1 cellular context compared by ENCODE assay signal in genomic region chr10:74823791-74824183, GRCh38.
TF ChIP-seq lines count a peak whose summit lies in the region.

No MANE protein-coding gene starts in this region.

TF ChIP-seq in GM23338, 12 proteins besides CTCF, POLR2A, EP300 and RAD21 (continued from another document):
- TF ChIP-seq, protein P1, sequence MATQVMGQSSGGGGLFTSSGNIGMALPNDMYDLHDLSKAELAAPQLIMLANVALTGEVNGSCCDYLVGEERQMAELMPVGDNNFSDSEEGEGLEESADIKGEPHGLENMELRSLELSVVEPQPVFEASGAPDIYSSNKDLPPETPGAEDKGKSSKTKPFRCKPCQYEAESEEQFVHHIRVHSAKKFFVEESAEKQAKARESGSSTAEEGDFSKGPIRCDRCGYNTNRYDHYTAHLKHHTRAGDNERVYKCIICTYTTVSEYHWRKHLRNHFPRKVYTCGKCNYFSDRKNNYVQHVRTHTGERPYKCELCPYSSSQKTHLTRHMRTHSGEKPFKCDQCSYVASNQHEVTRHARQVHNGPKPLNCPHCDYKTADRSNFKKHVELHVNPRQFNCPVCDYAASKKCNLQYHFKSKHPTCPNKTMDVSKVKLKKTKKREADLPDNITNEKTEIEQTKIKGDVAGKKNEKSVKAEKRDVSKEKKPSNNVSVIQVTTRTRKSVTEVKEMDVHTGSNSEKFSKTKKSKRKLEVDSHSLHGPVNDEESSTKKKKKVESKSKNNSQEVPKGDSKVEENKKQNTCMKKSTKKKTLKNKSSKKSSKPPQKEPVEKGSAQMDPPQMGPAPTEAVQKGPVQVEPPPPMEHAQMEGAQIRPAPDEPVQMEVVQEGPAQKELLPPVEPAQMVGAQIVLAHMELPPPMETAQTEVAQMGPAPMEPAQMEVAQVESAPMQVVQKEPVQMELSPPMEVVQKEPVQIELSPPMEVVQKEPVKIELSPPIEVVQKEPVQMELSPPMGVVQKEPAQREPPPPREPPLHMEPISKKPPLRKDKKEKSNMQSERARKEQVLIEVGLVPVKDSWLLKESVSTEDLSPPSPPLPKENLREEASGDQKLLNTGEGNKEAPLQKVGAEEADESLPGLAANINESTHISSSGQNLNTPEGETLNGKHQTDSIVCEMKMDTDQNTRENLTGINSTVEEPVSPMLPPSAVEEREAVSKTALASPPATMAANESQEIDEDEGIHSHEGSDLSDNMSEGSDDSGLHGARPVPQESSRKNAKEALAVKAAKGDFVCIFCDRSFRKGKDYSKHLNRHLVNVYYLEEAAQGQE (IDR thresholded peaks at IDR 0.05; ENCODE audit: unreplicated experiment): no peak
- TF ChIP-seq ZNF331 (CRISPR knock-in tag; IDR thresholded peaks at IDR 0.05; ENCODE audit: low read depth): no peak
- TF ChIP-seq POLR2AphosphoS5 (IDR thresholded peaks at IDR 0.05; ENCODE audit: low read depth): no peak
- TF ChIP-seq JUNB (IDR thresholded peaks at IDR 0.05; ENCODE audit: unreplicated experiment): no peak
- TF ChIP-seq EZH2 (IDR thresholded peaks at IDR 0.05; ENCODE audit: low read depth, unreplicated experiment): no peak
- no peak for TF ChIP-seq CREB1 (CRISPR knock-in tag; IDR thresholded peaks at IDR 0.05; ENCODE audit: low read depth)
- no peak for TF ChIP-seq ZNF114 (CRISPR knock-in tag; IDR thresholded peaks at IDR 0.05)
- no peak for TF ChIP-seq STAT1 (IDR thresholded peaks at IDR 0.05; ENCODE audit: unreplicated experiment)
- no peak for TF ChIP-seq NANOG (IDR thresholded peaks at IDR 0.05; ENCODE audit: borderline replicate concordance)
- no peak for TF ChIP-seq EZH2phosphoT487 (IDR thresholded peaks at IDR 0.05; ENCODE audit: unreplicated experiment)
